24 cellular contexts compared by ENCODE assay signal in genomic region chr12:66573605-66574004, GRCh38.
A peak's percentile ranks its signal among the peaks of the same experiment; 100 is the strongest.
DNase-seq lines count a peak whose midpoint lies in the region; ATAC-seq and TF ChIP-seq lines count a peak whose summit lies in the region.
"Had no signal": no experiment of that assay in that cellular context is flagged by ENCODE, and none has a peak within 500 bp of the region (broad histone marks: within the 10 kb centered on the region; RNA-seq: fewer than 3 reads in every experiment).

No MANE protein-coding gene starts in this region.

- H3K4me3 ChIP-seq in GM12865 (ENCODE audit: low read depth, low read length) (no peak overlapping the region), Karpas-422 (ENCODE audit: low read length) (no peak overlapping the region)
- H3K4me3 ChIP-seq: esophagus muscularis mucosa, hepatocyte had no signal

- no peaks in the 10 kb centered on the region for H3K36me3 ChIP-seq in Karpas-422 (ENCODE audit: insufficient read depth, low read length)
- H3K36me3 ChIP-seq: esophagus muscularis mucosa had no signal

- H3K9me2 ChIP-seq in Karpas-422 (replicated peaks; ENCODE audit: insufficient read depth, low read length): no peaks in the 10 kb centered on the region

- peak; percentile 61 for DNase-seq in GM12865 (ENCODE audit: low read depth)
- DNase-seq in RPMI8226: peak; percentile 47
- no peak for DNase-seq in Karpas-422
- no peak for DNase-seq in mesenteric fat pad (ENCODE audit: low spot score)
- no peak for DNase-seq in NCI-H146 (lab: John Stamatoyannopoulos, UW)
- DNase-seq: activated CD4-positive, alpha-beta T cell treated with anti-CD3 and anti-CD28 coated beads for 4 hours; activated gamma-delta T cell treated with Interleukin-2 at 50 U/mL for 16 hours; activated naive CD8-positive, alpha-beta T cell treated with anti-CD3 and anti-CD28 coated beads, Interleukin-2, amount 50 U/mL, for 24 hours; activated T-cell treated with anti-CD3 and anti-CD28 coated beads, Interleukin-2, amount 50 U/mL, for 24 hours; CD4-positive, CD25-positive, alpha-beta regulatory T cell; foreskin melanocyte; IMR-90; left colon; NCI-H1092 treated with DMSO at 0.1 percent for 48 hours; NCI-H2029; NCI-H226; right cardiac atrium; stimulated activated CD4-positive, alpha-beta T cell treated with anti-CD3 and anti-CD28 coated beads, Interleukin-2, amount 100 ng/mL, for 48 hours; trophoblast cell had no signal

- no peak overlapping the region for H3K4me2 ChIP-seq in Karpas-422 (ENCODE audit: low read depth, low read length, poor library complexity, severe bottlenecking)
- H3K4me2 ChIP-seq: hepatocyte had no signal

- H3K9me3 ChIP-seq in Karpas-422 (ENCODE audit: low read length): no peaks in the 10 kb centered on the region
- H3K9me3 ChIP-seq: esophagus muscularis mucosa had no signal

- no peak overlapping the region for H3K27ac ChIP-seq in Karpas-422 (ENCODE audit: low read length)
- H3K27ac ChIP-seq: esophagus muscularis mucosa, hepatocyte had no signal

- TF ChIP-seq CTCF in GM12865 (IDR thresholded peaks at IDR 0.05; ENCODE audit: insufficient read depth, low read depth, low read length, missing control alignments): no peak

- no peaks in the 10 kb centered on the region for H3K27me3 ChIP-seq in Karpas-422 (ENCODE audit: low read length)
- H3K27me3 ChIP-seq: esophagus muscularis mucosa, hepatocyte had no signal

- H4K20me1 ChIP-seq in Karpas-422 (ENCODE audit: insufficient read depth, low read depth, low read length): no peaks in the 10 kb centered on the region

- no peaks in the 10 kb centered on the region for H3K79me2 ChIP-seq in Karpas-422 (ENCODE audit: low read length)
- H3K79me2 ChIP-seq: hepatocyte had no signal

- no peak overlapping the region for H3K9ac ChIP-seq in Karpas-422 (ENCODE audit: low read length)

- H2AFZ ChIP-seq in Karpas-422 (ENCODE audit: low read length): no peak overlapping the region
- H2AFZ ChIP-seq: hepatocyte had no signal

- no peaks in the 10 kb centered on the region for H3K4me1 ChIP-seq in Karpas-422 (ENCODE audit: low read length)
- H3K4me1 ChIP-seq: esophagus muscularis mucosa had no signal

- ATAC-seq in GM19351 (IDR thresholded peaks at IDR 0.05; ENCODE audit: unreplicated experiment) (peak; percentile 64), HG03045 (IDR thresholded peaks at IDR 0.05; ENCODE audit: unreplicated experiment) (peak; percentile 52), HG03442 (IDR thresholded peaks at IDR 0.05; ENCODE audit: unreplicated experiment) (no peak)
- ATAC-seq: activated naive CD8-positive, alpha-beta T cell treated with anti-CD3 and anti-CD28 coated beads, Interleukin-2, amount 50 U/mL, for 24 hours; left colon; right cardiac atrium had no signal

Comparison
In these comparisons a context has a peak if more than half of its experiments do, and no peak if none do; other contexts are left out.
1. DNase-seq: peak in GM12865 (single experiment) and RPMI8226 (single experiment); none in Karpas-422 (single experiment), mesenteric fat pad (single experiment) and NCI-H146 (single experiment).